ENCODE assay signal across 1 cellular context in the genomic region with DNA sequence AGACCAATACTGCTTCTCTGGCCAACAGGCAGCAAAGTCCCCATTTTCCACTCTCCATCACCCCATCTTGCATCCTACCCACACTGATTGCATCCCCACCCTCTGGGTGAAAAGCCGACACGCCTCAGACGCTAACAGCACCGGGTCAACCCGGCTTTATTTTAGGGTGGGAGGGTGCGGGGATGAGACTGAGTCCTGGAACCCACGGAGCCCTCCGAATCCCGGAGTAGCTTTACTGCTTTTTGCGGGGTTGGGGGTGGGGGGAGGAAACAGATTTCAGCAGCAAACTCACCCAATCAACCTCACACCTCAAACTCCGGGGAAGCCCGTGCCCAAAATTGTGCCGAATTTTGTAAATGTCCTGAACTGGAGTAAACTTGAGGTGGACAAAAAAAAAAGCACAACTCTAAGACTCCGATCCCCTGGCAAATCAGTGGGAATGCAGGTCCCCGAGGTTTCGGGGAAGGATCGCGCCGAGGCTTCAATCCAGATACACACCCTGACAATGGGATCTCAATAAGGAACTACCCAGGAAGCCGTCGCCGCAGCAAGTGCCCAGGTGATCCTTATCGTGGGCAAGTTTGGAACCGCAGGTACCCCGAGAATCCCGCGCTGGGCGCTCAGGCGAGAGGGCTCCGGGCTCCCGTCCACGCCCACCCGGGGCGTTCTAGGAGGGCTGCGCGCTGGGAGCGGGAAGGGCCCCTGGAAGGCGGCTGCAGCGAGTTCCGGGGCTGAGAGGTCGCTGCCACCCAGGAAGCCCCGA.
TF ChIP-seq lines count a peak whose summit lies in the region.

No MANE protein-coding gene starts in this region.

TF ChIP-seq in IMR-90, 13 proteins besides CTCF, POLR2A, EP300 and RAD21:
- TF ChIP-seq MXI1 (IDR thresholded peaks at IDR 0.05; ENCODE audit: borderline replicate concordance, low read depth, low read length) = no peak
- TF ChIP-seq CHD1 (IDR thresholded peaks at IDR 0.05; ENCODE audit: low read depth, low read length) = no peak
- no peak for TF ChIP-seq USF2 (IDR thresholded peaks at IDR 0.05; ENCODE audit: low read depth, low read length)
- no peak for TF ChIP-seq MAFK (IDR thresholded peaks at IDR 0.05; ENCODE audit: low read depth, low read length)
- TF ChIP-seq MAZ (IDR thresholded peaks at IDR 0.05; ENCODE audit: borderline replicate concordance, low read depth, low read length) = no peak
- TF ChIP-seq FOS (IDR thresholded peaks at IDR 0.05; ENCODE audit: low read depth, low read length) = no peak
- TF ChIP-seq RFX5 (IDR thresholded peaks at IDR 0.05; ENCODE audit: low read depth, low read length) = no peak
- no peak for TF ChIP-seq BHLHE40 (IDR thresholded peaks at IDR 0.05; ENCODE audit: low read depth, low read length)
- TF ChIP-seq SMC3 (IDR thresholded peaks at IDR 0.05; ENCODE audit: low read depth, low read length) = no peak
- no peak for TF ChIP-seq CEBPB (IDR thresholded peaks at IDR 0.05; ENCODE audit: low read depth, low read length)
- no peak for TF ChIP-seq RCOR1 (IDR thresholded peaks at IDR 0.05; ENCODE audit: insufficient replicate concordance, low read length)
- TF ChIP-seq NFE2L2 (IDR thresholded peaks at IDR 0.05; ENCODE audit: low read depth, low read length) = no peak
- TF ChIP-seq ELK1 (IDR thresholded peaks at IDR 0.05; ENCODE audit: borderline replicate concordance, low read depth, low read length) = no peak
